Comparison of ENCODE assay signal across 23 cellular contexts in genomic region chr1:101365186-101365585, GRCh38.
DNase-seq lines count a peak whose midpoint lies in the region; ATAC-seq and TF ChIP-seq lines count a peak whose summit lies in the region.
"Had no signal": no experiment of that assay in that cellular context is flagged by ENCODE, and none has a peak within 500 bp of the region (broad histone marks: within the 10 kb centered on the region; RNA-seq: fewer than 3 reads in every experiment).

No MANE protein-coding gene starts in this region.

- H3K27me3 ChIP-seq in GM23338 (ENCODE audit: insufficient read depth) = no peaks in the 10 kb centered on the region
- H3K27me3 ChIP-seq: BLaER1, stomach had no signal

- H3F3A ChIP-seq in GM23338 (replicated peaks; ENCODE audit: low read depth) = no peaks in the 10 kb centered on the region

- no peaks in the 10 kb centered on the region for H4K20me1 ChIP-seq in GM23338 (replicated peaks; ENCODE audit: insufficient read depth)
- H4K20me1 ChIP-seq: BLaER1 had no signal

- no peaks in the 10 kb centered on the region; the same call in 2 of the 3 replicates for H3K36me3 Mint-ChIP-seq in GM23338 (ENCODE audit: low read depth)
- no peaks in the 10 kb centered on the region for H3K36me3 Mint-ChIP-seq in activated CD4-positive, alpha-beta memory T cell treated with anti-CD3 and anti-CD28 coated beads for 36 hours
- no peaks in the 10 kb centered on the region for H3K36me3 Mint-ChIP-seq in natural killer cell
- H3K36me3 Mint-ChIP-seq: immature natural killer cell had no signal

- H3K4me3 Mint-ChIP-seq in GM23338 = no peak overlapping the region
- no peak overlapping the region for H3K4me3 Mint-ChIP-seq in activated CD4-positive, alpha-beta memory T cell treated with anti-CD3 and anti-CD28 coated beads for 36 hours
- no peak overlapping the region for H3K4me3 Mint-ChIP-seq in natural killer cell
- H3K4me3 Mint-ChIP-seq: immature natural killer cell, neural crest cell had no signal

- H3K9me2 ChIP-seq in GM23338 (ENCODE audit: insufficient read depth) = peaks cover 15% of the 10 kb centered on the region; the same call in 1 of the 2 replicates

- POLR2A ChIA-PET in activated CD4-positive, alpha-beta memory T cell treated with anti-CD3 and anti-CD28 coated beads for 36 hours (lab: Charles Lee) = no interaction called here

- no peak overlapping the region for H3K27ac ChIP-seq in GM23338 (ENCODE audit: low read depth)
- H3K27ac ChIP-seq: BLaER1, stomach had no signal

- H3K4me2 ChIP-seq in GM23338 = no peak overlapping the region

- peak overlapping the region; percentile 47; the same call in 1 of the 2 replicates for H2AFZ ChIP-seq in GM23338

- H3K27me3 Mint-ChIP-seq in GM23338 (ENCODE audit: insufficient read depth, low read depth, poor library complexity) (no peaks in the 10 kb centered on the region), natural killer cell (ENCODE audit: low read depth in 2 of 2) (no peaks in the 10 kb centered on the region)
- H3K27me3 Mint-ChIP-seq in activated CD4-positive, alpha-beta memory T cell treated with anti-CD3 and anti-CD28 coated beads for 36 hours = no peaks in the 10 kb centered on the region

- intact Hi-C loops in activated CD4-positive, alpha-beta memory T cell treated with anti-CD3 and anti-CD28 coated beads for 36 hours (cut with micrococcal nuclease) = no loop called here
- intact Hi-C loops in natural killer cell (cut with micrococcal nuclease) = no loop called here

- H3K36me3 ChIP-seq in GM23338 (ENCODE audit: insufficient read depth) = no peaks in the 10 kb centered on the region
- H3K36me3 ChIP-seq: BLaER1, stomach had no signal

- no peaks in the 10 kb centered on the region for H3K79me2 ChIP-seq in GM23338 (replicated peaks; ENCODE audit: insufficient read depth)

- H3K27ac Mint-ChIP-seq in GM23338 (no peak overlapping the region; the same call in 1 of the 2 replicates), natural killer cell (no peak overlapping the region)
- no peak overlapping the region for H3K27ac Mint-ChIP-seq in activated CD4-positive, alpha-beta memory T cell treated with anti-CD3 and anti-CD28 coated beads for 36 hours

- CTCF ChIA-PET in activated CD4-positive, alpha-beta memory T cell treated with anti-CD3 and anti-CD28 coated beads for 36 hours (lab: Charles Lee) = interaction anchor here (0.9 to 1.4 kb wide), 3 partner anchors 10 to 228 kb away, joined by 3 to 4 read pairs (median 4); no protein-coding TSS in a partner anchor

- ATAC-seq in GM23338 = no peak
- no peak for ATAC-seq in natural killer cell
- ATAC-seq in GM21717 (IDR thresholded peaks at IDR 0.05; ENCODE audit: unreplicated experiment) = no peak
- ATAC-seq: left ventricle myocardium superior had no signal

- in situ Hi-C loops in astrocyte of the cerebellum (cut with HindIII; ENCODE audit: low sequenced_read_pairs) = no loop called here

- TF ChIP-seq CTCF in GM23338 (conservative IDR thresholded peaks at IDR 0.05; ENCODE audit: low read depth in 2 of 2) (no peak), astrocyte of the cerebellum (IDR thresholded peaks at IDR 0.05; ENCODE audit: low read depth, low read length, missing control alignments) (no peak), fibroblast of the aortic adventitia (IDR thresholded peaks at IDR 0.05; ENCODE audit: insufficient read depth, low read length) (no peak), natural killer cell (IDR thresholded peaks at IDR 0.05) (no peak)

- H3K4me1 ChIP-seq in GM23338 (ENCODE audit: insufficient read depth) = no peaks in the 10 kb centered on the region

- H3K9me3 Mint-ChIP-seq in GM23338 (no peaks in the 10 kb centered on the region; the same call in 2 of the 3 replicates), natural killer cell (no peaks in the 10 kb centered on the region)
- no peaks in the 10 kb centered on the region for H3K9me3 Mint-ChIP-seq in activated CD4-positive, alpha-beta memory T cell treated with anti-CD3 and anti-CD28 coated beads for 36 hours
- H3K9me3 Mint-ChIP-seq: immature natural killer cell had no signal

- DNase-seq in GM23338 (ENCODE audit: low spot score) (no peak), astrocyte of the cerebellum (ENCODE audit: low read depth) (peak; percentile 53), fibroblast of the aortic adventitia (ENCODE audit: low read depth) (peak; percentile 21), natural killer cell (no peak), NCI-H146 (lab: John Stamatoyannopoulos, UW) (no peak)
- DNase-seq in activated CD4-positive, alpha-beta memory T cell treated with anti-CD3 and anti-CD28 coated beads for 36 hours = no peak
- DNase-seq: activated CD4-positive, CD25-positive, alpha-beta regulatory T cell treated with anti-CD3 and anti-CD28 coated beads, Interleukin-2, amount 50 U/mL, for 72 hours; activated naive CD4-positive, alpha-beta T cell treated with anti-CD3 and anti-CD28 coated beads, Interleukin-2, amount 50 U/mL, for 16 hours; activated T-cell treated with anti-CD3 and anti-CD28 coated beads, Interleukin-2, amount 50 U/mL, for 48 hours; aorta; immature natural killer cell; KG1; left ventricle myocardium superior; NCI-H1105; NCI-H2107; NCI-H526; small intestine; stimulated activated CD4-positive, alpha-beta T cell treated with anti-CD3 and anti-CD28 coated beads, Interleukin-4, amount 100 ng/mL, for 24 hours; stomach; trophoblast cell had no signal

- peaks cover 5% of the 10 kb centered on the region; the same call in 2 of the 3 replicates for H3K4me1 Mint-ChIP-seq in GM23338
- no peaks in the 10 kb centered on the region for H3K4me1 Mint-ChIP-seq in activated CD4-positive, alpha-beta memory T cell treated with anti-CD3 and anti-CD28 coated beads for 36 hours (ENCODE audit: low read depth)
- H3K4me1 Mint-ChIP-seq in natural killer cell = peaks cover 13 to 21% of the 10 kb centered on the region in 2 donors

- H3K4me3 ChIP-seq in GM23338 = no peak overlapping the region
- no peak overlapping the region for H3K4me3 ChIP-seq in astrocyte of the cerebellum (ENCODE audit: low read depth, low read length)
- H3K4me3 ChIP-seq in fibroblast of the aortic adventitia (ENCODE audit: low read depth, low read length) = no peak overlapping the region
- H3K4me3 ChIP-seq: BLaER1, stomach had no signal

TF ChIP-seq in GM23338, 12 proteins besides CTCF, POLR2A, EP300 and RAD21:
- TF ChIP-seq ZNF331 (CRISPR knock-in tag; IDR thresholded peaks at IDR 0.05; ENCODE audit: low read depth) = no peak
- TF ChIP-seq ETS1 (IDR thresholded peaks at IDR 0.05) = no peak
- no peak for TF ChIP-seq POLR2AphosphoS5 (IDR thresholded peaks at IDR 0.05; ENCODE audit: low read depth)
- TF ChIP-seq JUNB (IDR thresholded peaks at IDR 0.05; ENCODE audit: unreplicated experiment) = no peak
- TF ChIP-seq REST (IDR thresholded peaks at IDR 0.05; ENCODE audit: unreplicated experiment) = no peak
- no peak for TF ChIP-seq EZH2phosphoT487 (IDR thresholded peaks at IDR 0.05; ENCODE audit: unreplicated experiment)

Comparison
In these comparisons a context has a peak if more than half of its experiments do, and no peak if none do; other contexts are left out.
1. DNase-seq: peak in astrocyte of the cerebellum (single experiment) and fibroblast of the aortic adventitia (single experiment); none in GM23338 (single experiment), activated CD4-positive, alpha-beta memory T cell treated with anti-CD3 and anti-CD28 coated beads for 36 hours (single experiment), natural killer cell (single experiment) and NCI-H146 (single experiment).